Comparison of ENCODE assay signal across 22 cellular contexts in the genomic region with DNA sequence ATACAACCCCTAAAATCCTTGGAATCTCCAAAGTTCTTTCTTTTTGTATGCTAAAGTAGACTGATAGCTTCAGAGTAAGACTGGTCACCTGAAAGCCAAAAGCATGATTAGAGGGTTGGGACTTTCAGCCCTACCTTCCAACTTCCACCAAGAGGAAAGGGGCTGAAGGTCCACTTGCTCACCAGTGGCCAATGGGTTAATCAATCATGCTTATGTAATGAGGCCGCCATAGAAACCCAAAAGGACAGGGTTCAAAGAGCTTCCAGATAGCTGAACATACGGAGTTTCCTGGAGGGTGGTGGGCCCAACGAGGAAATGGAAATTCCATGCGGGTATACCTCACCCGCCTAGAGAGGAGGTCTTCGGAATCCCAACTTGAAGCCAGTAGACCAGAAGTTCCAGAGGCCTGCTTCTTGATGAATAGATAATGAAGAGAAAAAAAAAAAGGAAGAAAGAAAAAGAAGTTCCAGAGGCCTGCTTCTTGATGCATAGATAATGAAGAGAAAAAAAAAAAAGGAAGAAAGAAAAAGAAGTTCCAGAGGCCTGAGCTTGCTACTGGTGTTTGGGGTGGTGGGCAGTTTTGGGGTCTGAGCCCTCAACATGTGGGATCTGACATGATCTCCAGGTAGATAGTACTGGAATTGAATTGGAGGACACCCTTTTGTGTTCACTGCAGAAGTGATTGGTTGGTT. TPM values are rescaled to one million over a fixed set of nuclear protein-coding genes. Genes with fewer than 3 reads are reported as not detected.
DNase-seq lines count a peak whose midpoint lies in the region; ATAC-seq, FAIRE-seq and TF ChIP-seq lines count a peak whose summit lies in the region.
"Had no signal": no experiment of that assay in that cellular context is flagged by ENCODE, and none has a peak within 500 bp of the region (broad histone marks: within the 10 kb centered on the region; RNA-seq: fewer than 3 reads in every experiment).

No MANE protein-coding gene starts in this region.

- no peak for TF ChIP-seq POLR2A in GM12878 (IDR thresholded peaks at IDR 0.05; ENCODE audit: low read depth, low read length)

- POLR2A ChIA-PET in GM12878 (lab: Charles Lee): interaction anchor here (0.7 to 19.5 kb wide), 3 partner anchors 9 to 93 kb away, joined by 3 to 222 read pairs (median 31); a partner anchor contains a TSS

- H3K27ac Mint-ChIP-seq in natural killer cell: no peak overlapping the region
- peak overlapping the region in 1 of 2 donors; percentile 52 for H3K27ac Mint-ChIP-seq in natural killer cell treated with Interleukin-12 subunit alpha and Interleukin-12 subunit beta and Interleukin-15 and Interleukin-18, amount 100 ng/mL, for 72 hours
- H3K27ac Mint-ChIP-seq: activated CD4-positive, alpha-beta memory T cell treated with anti-CD3 and anti-CD28 coated beads, Interleukin-2, amount 10 ng/mL, durations not matched to agents 7 days and 5 days; activated naive CD8-positive, alpha-beta T cell treated with anti-CD3 and anti-CD28 coated beads, Interleukin-2, amount 10 ng/mL, durations not matched to agents 7 days and 5 days; nephron progenitor cell; WTC11 had no signal

- peak overlapping the region; percentile 6 for H3K4me3 Mint-ChIP-seq in natural killer cell
- no peak overlapping the region for H3K4me3 Mint-ChIP-seq in natural killer cell treated with Interleukin-12 subunit alpha and Interleukin-12 subunit beta and Interleukin-15 and Interleukin-18, amount 100 ng/mL, for 72 hours
- H3K4me3 Mint-ChIP-seq: activated CD4-positive, alpha-beta memory T cell treated with anti-CD3 and anti-CD28 coated beads, Interleukin-2, amount 10 ng/mL, durations not matched to agents 7 days and 5 days; activated naive CD8-positive, alpha-beta T cell treated with anti-CD3 and anti-CD28 coated beads, Interleukin-2, amount 10 ng/mL, durations not matched to agents 7 days and 5 days; H9; nephron progenitor cell; WTC11 had no signal

- TF ChIP-seq RAD21 in GM12878 (IDR thresholded peaks at IDR 0.05; ENCODE audit: insufficient read depth, low read depth, low read length): no peak

- peaks cover 0 to 14% of the 10 kb centered on the region in 2 donors for H3K4me1 Mint-ChIP-seq in natural killer cell
- peaks cover 0 to 6% of the 10 kb centered on the region in 2 donors for H3K4me1 Mint-ChIP-seq in natural killer cell treated with Interleukin-12 subunit alpha and Interleukin-12 subunit beta and Interleukin-15 and Interleukin-18, amount 100 ng/mL, for 72 hours (ENCODE audit: low read depth in 2 of 2)
- H3K4me1 Mint-ChIP-seq: WTC11 had no signal

- no peaks in the 10 kb centered on the region for H3K36me3 Mint-ChIP-seq in natural killer cell
- H3K36me3 Mint-ChIP-seq in natural killer cell treated with Interleukin-12 subunit alpha and Interleukin-12 subunit beta and Interleukin-15 and Interleukin-18, amount 100 ng/mL, for 72 hours: no peaks in the 10 kb centered on the region

- H2AFZ ChIP-seq in OCI-LY3 (ENCODE audit: low read depth, low read length) (0 out of 2 replicates have a peak overlapping the region, but pooled peaks have one; percentile 16), GM12878 (ENCODE audit: control insufficient read depth, low read depth, low read length) (peak overlapping the region; percentile 52)
- H2AFZ ChIP-seq: parathyroid adenoma had no signal

- SMC1A ChIA-PET in GM12878 (lab: Charles Lee; ENCODE audit: uncharacterized antibody, unreplicated experiment): interaction anchor here (0.7 to 11.0 kb wide), 10 partner anchors 8 to 252 kb away, joined by 3 to 120 read pairs (median 4); a partner anchor contains a TSS

- CTCF ChIA-PET in GM12878 (lab: Yijun Ruan, JAX): interaction anchor here (1.2 to 2.6 kb wide), 5 partner anchors 8 to 345 kb away, joined by 3 to 6 read pairs (median 4); a partner anchor contains a TSS

- H3K9ac ChIP-seq in OCI-LY3 (ENCODE audit: low read length) (peak overlapping the region; percentile 42; the same call in 1 of the 2 replicates), GM12878 (ENCODE audit: control insufficient read depth, insufficient read depth, low read length) (no peak overlapping the region)
- H3K9ac ChIP-seq: parathyroid adenoma had no signal

- peaks cover 51% of the 10 kb centered on the region for H3K4me1 ChIP-seq in OCI-LY3 (ENCODE audit: low read length)
- peaks cover 21% of the 10 kb centered on the region for H3K4me1 ChIP-seq in GM12878 (ENCODE audit: control insufficient read depth, insufficient read depth, low read length)
- H3K4me1 ChIP-seq: parathyroid adenoma had no signal

- no peak for FAIRE-seq in GM12878 (lab: Jason Lieb, UNC)

- no peaks in the 10 kb centered on the region for H4K20me1 ChIP-seq in OCI-LY3 (ENCODE audit: insufficient read depth, low read length)
- no peaks in the 10 kb centered on the region for H4K20me1 ChIP-seq in GM12878 (ENCODE audit: control insufficient read depth, insufficient read depth)

- no peaks in the 10 kb centered on the region for H3K27me3 Mint-ChIP-seq in natural killer cell (ENCODE audit: low read depth in 2 of 2)
- H3K27me3 Mint-ChIP-seq in natural killer cell treated with Interleukin-12 subunit alpha and Interleukin-12 subunit beta and Interleukin-15 and Interleukin-18, amount 100 ng/mL, for 72 hours: no peaks in the 10 kb centered on the region
- H3K27me3 Mint-ChIP-seq: activated CD4-positive, alpha-beta memory T cell treated with anti-CD3 and anti-CD28 coated beads, Interleukin-2, amount 10 ng/mL, durations not matched to agents 7 days and 5 days; activated naive CD8-positive, alpha-beta T cell treated with anti-CD3 and anti-CD28 coated beads, Interleukin-2, amount 10 ng/mL, durations not matched to agents 7 days and 5 days had no signal

- H3K9me3 ChIP-seq in OCI-LY3 (ENCODE audit: insufficient read depth, low read length) (no peaks in the 10 kb centered on the region), GM12878 (replicated peaks; ENCODE audit: control insufficient read depth, insufficient read depth, low read length) (no peaks in the 10 kb centered on the region)
- H3K9me3 ChIP-seq: thoracic aorta had no signal

- H3K79me2 ChIP-seq in OCI-LY3 (ENCODE audit: low read length) (no peaks in the 10 kb centered on the region), GM12878 (ENCODE audit: control insufficient read depth, insufficient read depth, low read length) (no peaks in the 10 kb centered on the region)
- H3K79me2 ChIP-seq: parathyroid adenoma had no signal

- TF ChIP-seq EP300 in GM12878 (IDR thresholded peaks at IDR 0.05; ENCODE audit: borderline replicate concordance in 1 of 2, control insufficient read depth in 1 of 2, low read depth in 2 of 2, low read length in 2 of 2): no peak

- H3K27me3 ChIP-seq in OCI-LY3 (ENCODE audit: low read depth, low read length) (no peaks in the 10 kb centered on the region), GM12878 (replicated peaks in 1 of 2; ENCODE audit: control insufficient read depth in 2 of 2, insufficient read depth in 2 of 2, low read length in 1 of 2) (no peaks in the 10 kb centered on the region)

- peak overlapping the region; percentile 97 for H3K27ac ChIP-seq in OCI-LY3 (ENCODE audit: low read length)
- peak overlapping the region; percentile 45; the same call in 1 of the 2 replicates for H3K27ac ChIP-seq in GM12878 (ENCODE audit: control insufficient read depth, insufficient read depth)
- H3K27ac ChIP-seq: parathyroid adenoma, thoracic aorta had no signal

- H3K4me2 ChIP-seq in OCI-LY3 (ENCODE audit: low read length) (peak overlapping the region; percentile 86), GM12878 (ENCODE audit: control insufficient read depth, insufficient read depth) (peak overlapping the region; percentile 60)

- no peak for DNase-seq in natural killer cell
- DNase-seq in natural killer cell treated with Interleukin-12 subunit alpha and Interleukin-12 subunit beta and Interleukin-15 and Interleukin-18, amount 100 ng/mL, for 72 hours (ENCODE audit: low spot score): no peak
- DNase-seq in GM12878 (ENCODE audit: low read depth, low spot score): no peak
- DNase-seq in foreskin fibroblast: no peak
- no peak for DNase-seq in NCI-H446 (lab: John Stamatoyannopoulos, UW)
- DNase-seq in CD1c-positive myeloid dendritic cell (ENCODE audit: extremely low spot score): no peak
- DNase-seq: activated CD4-positive, alpha-beta memory T cell treated with anti-CD3 and anti-CD28 coated beads, Interleukin-2, amount 10 ng/mL, durations not matched to agents 7 days and 5 days; activated naive CD8-positive, alpha-beta T cell treated with anti-CD3 and anti-CD28 coated beads, Interleukin-2, amount 10 ng/mL, durations not matched to agents 7 days and 5 days; activated T-cell treated with anti-CD3 and anti-CD28 coated beads for 4 hours; glutamatergic neuron; H9; NCI-H524 treated with DMSO at 0.1 percent for 48 hours; nephron progenitor cell; OCI-M1; SIG-M5; T-helper 2 cell had no signal

- no peak for ATAC-seq in natural killer cell
- no peak for ATAC-seq in natural killer cell treated with Interleukin-12 subunit alpha and Interleukin-12 subunit beta and Interleukin-15 and Interleukin-18, amount 100 ng/mL, for 72 hours
- ATAC-seq in GM12878: no peak
- ATAC-seq in GM18907 (IDR thresholded peaks at IDR 0.05; ENCODE audit: unreplicated experiment): no peak
- ATAC-seq: sciatic nerve, WTC11 had no signal

- WGBS in GM12878 (ENCODE audit: insufficient coverage, insufficient replicate concordance, low lambda C conversion rate, missing lambda C conversion rate): 37% methylated on average over 6 of the region's 6 CpGs

- intact Hi-C loops in natural killer cell (cut with micrococcal nuclease) (no loop called here), GM12878 (cut with micrococcal nuclease; ENCODE audit: unreplicated experiment) (loop anchor here (5.0 kb wide), 1 partner anchor 50 kb away; no protein-coding TSS in a partner anchor)

- H3K4me3 ChIP-seq in OCI-LY3 (ENCODE audit: low read length) (peak overlapping the region; percentile 40), GM12878 (peak overlapping the region; percentile 5; the same call in 1 of the 2 replicates), foreskin fibroblast (ENCODE audit: low read depth in 1 of 2, low read length in 2 of 2) (no peak overlapping the region)
- H3K4me3 ChIP-seq: thoracic aorta had no signal

- no peaks in the 10 kb centered on the region for H3K9me3 Mint-ChIP-seq in natural killer cell
- no peaks in the 10 kb centered on the region for H3K9me3 Mint-ChIP-seq in natural killer cell treated with Interleukin-12 subunit alpha and Interleukin-12 subunit beta and Interleukin-15 and Interleukin-18, amount 100 ng/mL, for 72 hours
- H3K9me3 Mint-ChIP-seq: H9, nephron progenitor cell, WTC11 had no signal

- BruUV-seq in GM12878 (replicated peaks; lab: Mats Ljungman, UMichigan): no TSS peak

- TF ChIP-seq CTCF in natural killer cell (IDR thresholded peaks at IDR 0.05): no peak
- no peak for TF ChIP-seq CTCF in OCI-LY3 (IDR thresholded peaks at IDR 0.05; ENCODE audit: low read depth, low read length)
- TF ChIP-seq CTCF in GM12878 (IDR thresholded peaks at IDR 0.05 in 2 of 3, conservative IDR thresholded peaks at IDR 0.05 in 1 of 3; ENCODE audit: control insufficient read depth in 2 of 3, extremely low read depth in 1 of 3, insufficient read depth in 1 of 3, low read depth in 3 of 3, low read length in 3 of 3): no peak
- no peak for TF ChIP-seq CTCF in foreskin fibroblast (IDR thresholded peaks at IDR 0.05; ENCODE audit: low read depth, low read length)

- no peaks in the 10 kb centered on the region for H3K36me3 ChIP-seq in OCI-LY3 (replicated peaks; ENCODE audit: low read depth, low read length)
- no peaks in the 10 kb centered on the region for H3K36me3 ChIP-seq in GM12878 (ENCODE audit: control insufficient read depth in 2 of 2, insufficient read depth in 2 of 2, low read length in 1 of 2)
- H3K36me3 ChIP-seq: thoracic aorta had no signal

- in situ Hi-C loops in GM12878 (cut with MboI): no loop called here

- RAD21 ChIA-PET in GM12878 (lab: Charles Lee; ENCODE audit: unreplicated experiment): interaction anchor here (0.7 to 4.9 kb wide), 6 partner anchors 10 to 260 kb away, joined by 3 to 52 read pairs (median 4); a partner anchor contains a TSS

RNA-seq across cellular contexts. Expression of a gene that starts 11.2 kb away (rescaled TPM):
- total RNA-seq in natural killer cell: 1,000 to 10,000 TPM in 1 of 3 donors, 100 to 1,000 TPM in 2; 801 to 1,037 (median 830) TPM
- 100 to 1,000 TPM in 1 of 2 donors, 10 to 100 TPM in 1; 80.0 to 249 TPM for total RNA-seq in natural killer cell treated with Interleukin-12 subunit alpha and Interleukin-12 subunit beta and Interleukin-15 and Interleukin-18, amount 100 ng/mL, for 72 hours
- 121 and 128 TPM in 2 replicates for total RNA-seq in GM12878 (2013; cell fraction: nucleolus; rRNA removed)
- total RNA-seq in GM12878 (2014; rRNA removed): 27.3 and 27.8 TPM in 2 replicates
- 34.0 and 35.3 TPM in 2 replicates for total RNA-seq in GM12878 (2014; rRNA removed; fragmentation: Illumina TruSeq; extraction: Trizol)
- 186 and 194 TPM in 2 replicates for total RNA-seq in GM12878 (2021)
- 72.3 TPM for polyA plus RNA-seq in GM12878 (2011; ENCODE audit: low read depth)
- 100 and 164 TPM in 2 replicates for polyA plus RNA-seq in GM12878 (2011; rRNA removed)
- 153 and 176 TPM in 2 replicates for polyA plus RNA-seq in GM12878 (2011; cell fraction: cytosol; rRNA removed)
- 119 and 192 TPM in 2 replicates for polyA plus RNA-seq in GM12878 (2011; cell fraction: nucleus; rRNA removed)
- polyA plus RNA-seq in GM12878 (2012): 131 and 205 TPM in 2 replicates
- polyA plus RNA-seq in GM12878 (2014; fragmentation: Illumina TruSeq; extraction: Trizol): 46.4 and 59.9 TPM in 2 replicates
- 10 to 100 TPM; 23.7 to 61.5 TPM for polyA plus RNA-seq in GM12878 (2014; fragmentation: Nextera tagmentation; extraction: Ambion mirVana)
- 51.3 and 60.2 TPM in 2 replicates for polyA plus RNA-seq in GM12878 (2014; rRNA removed)
- 100 to 1,000 TPM in 1 of 2 experiments, 10 to 100 TPM in 1; 97.0 to 147 TPM for polyA plus RNA-seq in GM12878 (2016; fragmentation: Nextera tagmentation; extraction: Ambion mirVana)
- 209 and 266 TPM in 2 replicates for polyA minus RNA-seq in GM12878 (2011; rRNA and poly(A)+ RNA removed)
- 81.5 and 90.4 TPM in 2 replicates for polyA minus RNA-seq in GM12878 (2011; cell fraction: cytosol; rRNA and poly(A)+ RNA removed)
- polyA minus RNA-seq in GM12878 (2011; cell fraction: nucleus; rRNA and poly(A)+ RNA removed): 130 and 142 TPM in 2 replicates

Comparison
In these comparisons a context has a peak if more than half of its experiments do, and no peak if none do; other contexts are left out.
1. H3K4me3 ChIP-seq: peak in OCI-LY3 (single experiment) and GM12878 (single experiment); none in foreskin fibroblast (0 of 2).